24 cellular contexts compared by ENCODE assay signal in the genomic region with DNA sequence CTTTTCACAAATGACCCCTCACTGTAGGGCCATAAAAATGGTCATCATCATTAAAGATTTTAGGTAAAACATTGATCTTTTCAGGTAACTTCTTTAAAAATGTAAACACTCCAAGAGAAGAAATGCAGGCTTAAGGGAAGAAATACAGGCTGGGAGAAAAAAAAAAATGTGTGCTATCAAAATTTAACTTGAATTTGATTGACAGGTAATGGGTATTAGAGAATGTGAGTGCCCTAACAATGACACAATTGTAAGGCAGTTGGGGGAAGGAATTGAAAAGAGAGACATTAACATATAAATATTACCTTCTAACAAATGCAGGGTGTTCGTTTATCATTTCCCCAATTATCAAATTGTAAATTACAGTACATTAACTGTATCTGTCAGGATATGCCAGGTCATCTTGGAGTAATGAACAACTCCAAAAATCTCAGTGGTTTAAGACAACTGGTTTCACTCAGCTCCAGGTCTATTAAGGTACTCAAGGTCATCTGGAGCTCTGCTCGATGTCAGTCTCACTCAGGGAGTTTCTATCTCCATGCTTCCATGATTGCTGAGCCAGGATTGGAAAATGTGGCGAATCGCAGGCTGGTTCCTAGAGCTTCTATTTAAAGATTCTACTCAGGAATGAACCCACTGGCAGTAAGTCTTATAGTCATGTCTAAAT. TPM values are rescaled to one million over a fixed set of nuclear protein-coding genes. Genes with fewer than 3 reads are reported as not detected.
"Had no signal": no experiment of that assay in that cellular context is flagged by ENCODE, and none has a peak within 500 bp of the region (broad histone marks: within the 10 kb centered on the region; RNA-seq: fewer than 3 reads in every experiment).

No MANE protein-coding gene starts in this region.

- H3K4me2 ChIP-seq: neural progenitor cell had no signal

- H3K4me3 Mint-ChIP-seq: endodermal cell; memory B cell; natural killer cell treated with Interleukin-12 subunit alpha and Interleukin-12 subunit beta and Interleukin-15 and Interleukin-18, amount 100 ng/mL, for 72 hours; neural progenitor cell; stimulated activated memory B cell treated with anti-CD40 and anti-IgM and Interleukin-4, amounts not matched to agents 10 μg/mL and 1 μg/mL and 100 μg/mL, for 72 hours; stimulated activated naive CD8-positive, alpha-beta T cell treated with anti-CD3 and anti-CD28 coated beads, Interleukin-15, Interleukin-2, amounts not matched to agents 100 ng/mL and 50 ng/mL, for 24 hours had no signal

- H3K36me3 ChIP-seq: lower lobe of right lung, neural progenitor cell, ovary, spleen, tibial nerve, upper lobe of right lung had no signal

- ATAC-seq: lower lobe of right lung; natural killer cell treated with Interleukin-12 subunit alpha and Interleukin-12 subunit beta and Interleukin-15 and Interleukin-18, amount 100 ng/mL, for 72 hours; sciatic nerve; stimulated activated memory B cell treated with anti-CD40 and anti-IgM and Interleukin-4, amounts not matched to agents 10 μg/mL and 1 μg/mL and 100 μg/mL, for 72 hours; upper lobe of right lung had no signal

- H3K4me1 Mint-ChIP-seq: endodermal cell, neural progenitor cell had no signal

- H3K4me1 ChIP-seq: neural progenitor cell, spleen had no signal

- H3K27ac ChIP-seq: coronary artery, lower lobe of right lung, neural progenitor cell, ovary, spleen, tibial nerve, upper lobe of right lung had no signal

- H3K4me3 ChIP-seq: coronary artery, lower lobe of right lung, neural progenitor cell, ovary, spleen, tibial nerve, upper lobe of right lung had no signal

- DNase-seq: central memory CD4-positive, alpha-beta T cell; effector CD4-positive, alpha-beta T cell; endodermal cell; erythroblast; foreskin melanocyte; hippocampal formation; lower lobe of right lung; midbrain; nucleus accumbens; ovary; spleen; stimulated activated CD4-positive, alpha-beta T cell treated with anti-CD3 and anti-CD28 coated beads, Interleukin-15, amount 100 ng/mL, for 24 hours; stimulated activated CD4-positive, alpha-beta T cell treated with anti-CD3 and anti-CD28 coated beads, Interleukin-1b, Interleukin-23, amount 100 ng/mL, for 48 hours; stimulated activated CD4-positive, alpha-beta T cell treated with anti-CD3 and anti-CD28 coated beads, Interleukin-4, amount 100 ng/mL, for 24 hours; upper lobe of right lung had no signal

- H3K27me3 Mint-ChIP-seq: memory B cell; stimulated activated memory B cell treated with anti-CD40 and anti-IgM and Interleukin-4, amounts not matched to agents 10 μg/mL and 1 μg/mL and 100 μg/mL, for 72 hours had no signal

- FAIRE-seq: endothelial cell of umbilical vein had no signal

- H2AFZ ChIP-seq: neural progenitor cell had no signal

- H3K9me3 Mint-ChIP-seq: endodermal cell; memory B cell; natural killer cell treated with Interleukin-12 subunit alpha and Interleukin-12 subunit beta and Interleukin-15 and Interleukin-18, amount 100 ng/mL, for 72 hours; neural progenitor cell; stimulated activated memory B cell treated with anti-CD40 and anti-IgM and Interleukin-4, amounts not matched to agents 10 μg/mL and 1 μg/mL and 100 μg/mL, for 72 hours; stimulated activated naive CD8-positive, alpha-beta T cell treated with anti-CD3 and anti-CD28 coated beads, Interleukin-15, Interleukin-2, amounts not matched to agents 100 ng/mL and 50 ng/mL, for 24 hours had no signal

- H3K27me3 ChIP-seq: neural progenitor cell, ovary, spleen, tibial nerve, upper lobe of right lung had no signal

- H3K9me3 ChIP-seq: lower lobe of right lung, ovary, spleen, tibial nerve, upper lobe of right lung had no signal

- H3K36me3 Mint-ChIP-seq: memory B cell; natural killer cell treated with Interleukin-12 subunit alpha and Interleukin-12 subunit beta and Interleukin-15 and Interleukin-18, amount 100 ng/mL, for 72 hours; neural progenitor cell; stimulated activated memory B cell treated with anti-CD40 and anti-IgM and Interleukin-4, amounts not matched to agents 10 μg/mL and 1 μg/mL and 100 μg/mL, for 72 hours had no signal

- H3K27ac Mint-ChIP-seq: endodermal cell; memory B cell; natural killer cell treated with Interleukin-12 subunit alpha and Interleukin-12 subunit beta and Interleukin-15 and Interleukin-18, amount 100 ng/mL, for 72 hours; neural progenitor cell; stimulated activated memory B cell treated with anti-CD40 and anti-IgM and Interleukin-4, amounts not matched to agents 10 μg/mL and 1 μg/mL and 100 μg/mL, for 72 hours; stimulated activated naive CD8-positive, alpha-beta T cell treated with anti-CD3 and anti-CD28 coated beads, Interleukin-15, Interleukin-2, amounts not matched to agents 100 ng/mL and 50 ng/mL, for 24 hours had no signal

- H3K9ac ChIP-seq: neural progenitor cell had no signal

RNA-seq across cellular contexts. Expression of a gene that starts 55.7 kb away (rescaled TPM):
- total RNA-seq: endothelial cell of umbilical vein had no signal
